Comparison of ENCODE assay signal across 19 cellular contexts in genomic region chr2:152874955-152875354, GRCh38.
"Had no signal": no experiment of that assay in that cellular context is flagged by ENCODE, and none has a peak within 500 bp of the region (broad histone marks: within the 10 kb centered on the region; RNA-seq: fewer than 3 reads in every experiment).

No MANE protein-coding gene starts in this region.

- H3K4me1 ChIP-seq: ascending aorta, colonic mucosa, spleen, tibial nerve had no signal

- H3K36me3 ChIP-seq: ascending aorta, colonic mucosa, spleen, tibial nerve had no signal

- H3K9me3 ChIP-seq: ascending aorta, colonic mucosa, spleen, tibial nerve had no signal

- H3K4me3 ChIP-seq: ascending aorta, colonic mucosa, lung, spleen, tibial nerve had no signal

- H3K27me3 ChIP-seq: ascending aorta, colonic mucosa, spleen, tibial nerve had no signal

- H3K27ac ChIP-seq: ascending aorta, colonic mucosa, spleen, tibial nerve, VCaP had no signal

- ATAC-seq: activated CD4-positive, alpha-beta T cell treated with anti-CD3 and anti-CD28 coated beads for 36 hours; activated CD8-positive, alpha-beta T cell treated with anti-CD3 and anti-CD28 coated beads for 36 hours; naive thymus-derived CD4-positive, alpha-beta T cell; right cardiac atrium; stimulated activated naive B cell treated with anti-CD40 and anti-IgM and Interleukin-4, amounts not matched to agents 10 μg/mL and 1 μg/mL and 100 μg/mL, for 72 hours had no signal

- DNase-seq: activated CD4-positive, alpha-beta T cell treated with anti-CD3 and anti-CD28 coated beads for 36 hours; activated CD8-positive, alpha-beta memory T cell treated with anti-CD3 and anti-CD28 coated beads, Interleukin-2, amount 50 U/mL, for 4 hours; activated CD8-positive, alpha-beta T cell treated with anti-CD3 and anti-CD28 coated beads for 36 hours; activated naive CD4-positive, alpha-beta T cell; colonic mucosa; effector CD4-positive, alpha-beta T cell; immature natural killer cell; left cardiac atrium; naive thymus-derived CD4-positive, alpha-beta T cell; right cardiac atrium; spleen; stimulated activated CD4-positive, alpha-beta T cell treated with anti-CD3 and anti-CD28 coated beads, Interleukin-1b, Interleukin-23, amount 100 ng/mL, for 48 hours; stimulated activated naive B cell treated with anti-CD40 and anti-IgM and Interleukin-4, amounts not matched to agents 10 μg/mL and 1 μg/mL and 100 μg/mL, for 72 hours; T1000 had no signal

- FAIRE-seq: endothelial cell of umbilical vein had no signal
